In genomic region chr1:67589519-67590233, GRCh38 we compare ENCODE assay signal across 16 cellular contexts.
A peak's percentile ranks its signal among the peaks of the same experiment; 100 is the strongest.
DNase-seq lines count a peak whose midpoint lies in the region; ATAC-seq and TF ChIP-seq lines count a peak whose summit lies in the region.
"Had no signal": no experiment of that assay in that cellular context is flagged by ENCODE, and none has a peak within 500 bp of the region (broad histone marks: within the 10 kb centered on the region; RNA-seq: fewer than 3 reads in every experiment).

No MANE protein-coding gene starts in this region.

- H3K4me1 ChIP-seq in SJSA1 (replicated peaks) (peaks cover 19% of the 10 kb centered on the region), psoas muscle (peaks cover 24% of the 10 kb centered on the region), upper lobe of right lung (peaks cover 17% of the 10 kb centered on the region), HAP-1 (no peaks in the 10 kb centered on the region)

- H3K9me3 ChIP-seq in SJSA1 (replicated peaks) = no peaks in the 10 kb centered on the region
- H3K9me3 ChIP-seq in psoas muscle = no peaks in the 10 kb centered on the region
- H3K9me3 ChIP-seq in upper lobe of right lung = no peaks in the 10 kb centered on the region
- H3K9me3 ChIP-seq in HAP-1 = no peaks in the 10 kb centered on the region

- H3K36me3 ChIP-seq in SJSA1 (no peaks in the 10 kb centered on the region), psoas muscle (ENCODE audit: insufficient read depth in 1 of 2, low read depth in 1 of 2) (no peaks in the 10 kb centered on the region), upper lobe of right lung (no peaks in the 10 kb centered on the region), HAP-1 (replicated peaks) (no peaks in the 10 kb centered on the region)

- ATAC-seq in psoas muscle (no peak), upper lobe of right lung (no peak)
- ATAC-seq: activated CD8-positive, alpha-beta T cell treated with anti-CD3 and anti-CD28 coated beads for 36 hours; activated T-cell treated with anti-CD3 and anti-CD28 coated beads, Interleukin-2, amount 50 U/mL, for 4 hours had no signal

- in situ Hi-C loops in HAP-1 (cut with MboI; ENCODE audit: low sequenced_read_pairs) = no loop called here

- WGBS in psoas muscle, 3 donors = 89 to 94% (median 92%) methylated on average over 8 of the region's 8 CpGs

- TF ChIP-seq CTCF in psoas muscle (IDR thresholded peaks at IDR 0.05) = no peak
- TF ChIP-seq CTCF in upper lobe of right lung (IDR thresholded peaks at IDR 0.05) = no peak
- TF ChIP-seq CTCF in foreskin fibroblast (IDR thresholded peaks at IDR 0.05; ENCODE audit: low read depth, low read length) = no peak

- H3K27me3 ChIP-seq in SJSA1 (replicated peaks) = no peaks in the 10 kb centered on the region; the same call in 1 of the 2 replicates
- H3K27me3 ChIP-seq in psoas muscle (ENCODE audit: insufficient read depth in 3 of 3, low read length in 2 of 3) = no peaks in the 10 kb centered on the region
- H3K27me3 ChIP-seq in upper lobe of right lung = no peaks in the 10 kb centered on the region
- no peaks in the 10 kb centered on the region for H3K27me3 ChIP-seq in HAP-1 (ENCODE audit: low read depth)

- DNase-seq in SJSA1 (ENCODE audit: low read depth in 1 of 2, low spot score in 2 of 2) (no peak), psoas muscle (no peak), upper lobe of right lung (no peak), foreskin fibroblast (no peak), NCI-H2227 treated with DMSO at 0.1 percent for 48 hours (lab: John Stamatoyannopoulos, UW) (no peak), HAP-1 (ENCODE audit: low spot score in 2 of 2) (no peak)
- DNase-seq: activated CD8-positive, alpha-beta T cell treated with anti-CD3 and anti-CD28 coated beads for 36 hours; activated naive CD4-positive, alpha-beta T cell treated with anti-CD3 and anti-CD28 coated beads for 36 hours; activated T-cell treated with anti-CD3 and anti-CD28 coated beads, Interleukin-2, amount 50 U/mL, for 4 hours; COR-L47; DND-41; mesendoderm; NCI-H510A; SHP77; stimulated activated CD8-positive, alpha-beta memory T cell treated with anti-CD3 and anti-CD28 coated beads, Interleukin-4, amount 100 ng/mL, for 48 hours had no signal

- no peak overlapping the region for H3K4me3 ChIP-seq in SJSA1
- H3K4me3 ChIP-seq in psoas muscle = peak overlapping the region; percentile 1
- no peak overlapping the region for H3K4me3 ChIP-seq in upper lobe of right lung
- H3K4me3 ChIP-seq in foreskin fibroblast (ENCODE audit: low read depth in 1 of 2, low read length in 2 of 2) = no peak overlapping the region
- H3K4me3 ChIP-seq in HAP-1 = no peak overlapping the region

- intact Hi-C loops in psoas muscle (cut with DNase I) (no loop called here), upper lobe of right lung (cut with DNase I) (no loop called here)

- H3K27ac ChIP-seq in SJSA1 (peak overlapping the region; percentile 17; the same call in 1 of the 2 replicates), cingulate gyrus (ENCODE audit: low read depth, low read length) (peak overlapping the region; percentile 23), psoas muscle (peak overlapping the region; percentile 73), upper lobe of right lung (peak overlapping the region; percentile 8)

Comparison
In these comparisons a context has a peak if more than half of its experiments do, and no peak if none do; other contexts are left out.
1. H3K27ac ChIP-seq: peak in every context shown above with its lines; median percentile 73 in psoas muscle; 23 in cingulate gyrus; 17 in SJSA1; 8 in upper lobe of right lung.